ENCODE assay signal across 29 cellular contexts in the genomic region with DNA sequence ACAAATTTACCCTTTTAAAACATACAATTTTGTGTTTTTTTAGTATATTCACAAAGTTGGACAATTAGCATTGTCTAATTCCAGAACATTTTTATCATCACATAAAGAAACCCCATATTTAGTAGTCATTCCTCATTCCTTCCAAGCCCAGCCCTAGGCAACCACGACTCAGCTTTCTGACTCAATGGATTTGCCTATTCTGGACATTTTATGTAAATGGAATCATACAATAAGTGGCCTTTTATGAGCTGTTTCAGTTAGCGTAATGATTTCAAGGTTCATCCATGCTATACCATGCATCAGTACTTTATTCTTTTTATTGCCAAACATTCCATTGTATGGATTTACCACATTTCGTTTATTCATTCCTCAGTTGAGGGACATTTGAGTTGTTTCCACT.
"Had no signal": no experiment of that assay in that cellular context is flagged by ENCODE, and none has a peak within 500 bp of the region (broad histone marks: within the 10 kb centered on the region; RNA-seq: fewer than 3 reads in every experiment).

No MANE protein-coding gene starts in this region.

- FAIRE-seq: frontal cortex had no signal

- H3K4me3 ChIP-seq: adrenal gland, ascending aorta, colonic mucosa, dorsolateral prefrontal cortex, esophagus squamous epithelium, left ventricle myocardium inferior, sigmoid colon, smooth muscle cell, thoracic aorta, vagina had no signal

- H3K9me3 Mint-ChIP-seq: activated B cell treated with CpG ODN at 0.5 μM for 24 hours; activated T-cell treated with anti-CD3 and anti-CD28 coated beads, Interleukin-2, amount 50 U/mL, for 24 hours; activated T-helper 17 cell treated with anti-CD3 and anti-CD28 coated beads, Interleukin-2, amount 50 U/mL, for 72 hours; natural killer cell; type B pancreatic cell had no signal

- ATAC-seq: activated CD4-positive, alpha-beta T cell treated with anti-CD3 and anti-CD28 coated beads for 36 hours; activated T-helper 17 cell treated with anti-CD3 and anti-CD28 coated beads, Interleukin-2, amount 50 U/mL, for 72 hours; natural killer cell; stimulated activated naive B cell treated with anti-CD40 and anti-IgM and Interleukin-4, amounts not matched to agents 10 μg/mL and 1 μg/mL and 100 μg/mL, for 72 hours had no signal

- H3K4me1 ChIP-seq: adrenal gland, ascending aorta, colonic mucosa, esophagus squamous epithelium, left ventricle myocardium inferior, sigmoid colon, vagina had no signal

- H3K4me1 Mint-ChIP-seq: activated B cell treated with CpG ODN at 0.5 μM for 24 hours; activated T-helper 17 cell treated with anti-CD3 and anti-CD28 coated beads, Interleukin-2, amount 50 U/mL, for 72 hours; natural killer cell; stimulated activated naive B cell treated with anti-CD40 and anti-IgM and Interleukin-4, amounts not matched to agents 10 μg/mL and 1 μg/mL and 100 μg/mL, for 72 hours had no signal

- DNase-seq: activated B cell treated with CpG ODN at 0.5 μM for 24 hours; activated CD4-positive, alpha-beta T cell treated with anti-CD3 and anti-CD28 coated beads for 36 hours; activated CD4-positive, alpha-beta T cell treated with anti-CD3 and anti-CD28 coated beads, Interleukin-2, amount 50 U/mL, for 4 hours; activated CD8-positive, alpha-beta memory T cell treated with anti-CD3 and anti-CD28 coated beads for 24 hours; activated CD8-positive, alpha-beta memory T cell treated with anti-CD3 and anti-CD28 coated beads, Interleukin-2, amount 50 U/mL, for 4 hours; activated T-cell treated with anti-CD3 and anti-CD28 coated beads, Interleukin-2, amount 50 U/mL, for 24 hours; adrenal gland; colonic mucosa; dorsolateral prefrontal cortex; esophagus squamous epithelium; glutamatergic neuron; hippocampal formation; left ventricle myocardium inferior; midbrain; natural killer cell; retina; sigmoid colon; stimulated activated CD4-positive, alpha-beta T cell treated with anti-CD3 and anti-CD28 coated beads, Interleukin-15, amount 100 ng/mL, for 24 hours; stimulated activated naive B cell treated with anti-CD40 and anti-IgM and Interleukin-4, amounts not matched to agents 10 μg/mL and 1 μg/mL and 100 μg/mL, for 72 hours; T1000 had no signal

- H3K27me3 ChIP-seq: adrenal gland, ascending aorta, colonic mucosa, dorsolateral prefrontal cortex, esophagus squamous epithelium, sigmoid colon, vagina had no signal

- H3K36me3 Mint-ChIP-seq: activated naive CD8-positive, alpha-beta T cell; natural killer cell; stimulated activated naive B cell treated with anti-CD40 and anti-IgM and Interleukin-4, amounts not matched to agents 10 μg/mL and 1 μg/mL and 100 μg/mL, for 72 hours; type B pancreatic cell had no signal

- H3K4me3 Mint-ChIP-seq: activated B cell treated with CpG ODN at 0.5 μM for 24 hours; activated CD4-positive, alpha-beta T cell treated with anti-CD3 and anti-CD28 coated beads for 36 hours; activated naive CD8-positive, alpha-beta T cell; activated T-cell treated with anti-CD3 and anti-CD28 coated beads, Interleukin-2, amount 50 U/mL, for 24 hours; activated T-helper 17 cell treated with anti-CD3 and anti-CD28 coated beads, Interleukin-2, amount 50 U/mL, for 72 hours; natural killer cell; stimulated activated naive B cell treated with anti-CD40 and anti-IgM and Interleukin-4, amounts not matched to agents 10 μg/mL and 1 μg/mL and 100 μg/mL, for 72 hours; type B pancreatic cell had no signal

- H3K27ac Mint-ChIP-seq: activated B cell treated with CpG ODN at 0.5 μM for 24 hours; activated CD4-positive, alpha-beta T cell treated with anti-CD3 and anti-CD28 coated beads for 36 hours; activated naive CD8-positive, alpha-beta T cell; activated T-cell treated with anti-CD3 and anti-CD28 coated beads, Interleukin-2, amount 50 U/mL, for 24 hours; activated T-helper 17 cell treated with anti-CD3 and anti-CD28 coated beads, Interleukin-2, amount 50 U/mL, for 72 hours; natural killer cell; progenitor cell of endocrine pancreas; stimulated activated naive B cell treated with anti-CD40 and anti-IgM and Interleukin-4, amounts not matched to agents 10 μg/mL and 1 μg/mL and 100 μg/mL, for 72 hours; type B pancreatic cell had no signal

- H3K27ac ChIP-seq: adrenal gland, ascending aorta, colonic mucosa, dorsolateral prefrontal cortex, esophagus squamous epithelium, left ventricle myocardium inferior, sigmoid colon, thoracic aorta, vagina had no signal

- H3K36me3 ChIP-seq: adrenal gland, ascending aorta, colonic mucosa, esophagus squamous epithelium, left ventricle myocardium inferior, thoracic aorta, vagina had no signal

- H3K9me3 ChIP-seq: adrenal gland, ascending aorta, colonic mucosa, esophagus squamous epithelium, left ventricle myocardium inferior, sigmoid colon, thoracic aorta, vagina had no signal

- H3K27me3 Mint-ChIP-seq: progenitor cell of endocrine pancreas, type B pancreatic cell had no signal
